In genomic region chr16:10654592-10655414, GRCh38 we compare ENCODE assay signal across 20 cellular contexts. TPM values are rescaled to one million over a fixed set of nuclear protein-coding genes. Genes with fewer than 3 reads are reported as not detected.
"Had no signal": no experiment of that assay in that cellular context is flagged by ENCODE, and none has a peak within 500 bp of the region (broad histone marks: within the 10 kb centered on the region; RNA-seq: fewer than 3 reads in every experiment).

No MANE protein-coding gene starts in this region.

- DNase-seq: IMR-90, Karpas-422, KG1, MG63, NCI-H1092 treated with DMSO at 0.1 percent for 48 hours, NCI-H1436, NCI-H187, NCI-H2029 treated with DMSO at 0.1 percent for 48 hours, NCI-H2227 treated with DMSO at 0.1 percent for 48 hours, NCI-H524, NCI-H526 treated with DMSO at 0.1 percent for 48 hours, NCI-H748 treated with DMSO at 0.1 percent for 48 hours, RPMI8226, SHP77 treated with DMSO at 0.1 percent for 48 hours had no signal

- H3K27ac ChIP-seq: SJSA1, SK-N-MC had no signal

- FAIRE-seq: RCC 7860 had no signal

- H3K4me1 ChIP-seq: SJSA1 had no signal

- H3K27me3 ChIP-seq: SJSA1 had no signal

- H3K4me3 ChIP-seq: MG63, SJSA1, SK-N-MC had no signal

- ATAC-seq: Right ventricle myocardium inferior had no signal

- H3K9me3 ChIP-seq: MG63, SJSA1 had no signal

- H3K36me3 ChIP-seq: MG63, SJSA1 had no signal

RNA-seq across cellular contexts. Expression of gene TEKT5, which starts 39.9 kb away (rescaled TPM):
- total RNA-seq: HT-29, IMR-90, NCI-H460, Right ventricle myocardium inferior, SJSA1 had no signal
